1 cellular context compared by ENCODE assay signal in the genomic region with DNA sequence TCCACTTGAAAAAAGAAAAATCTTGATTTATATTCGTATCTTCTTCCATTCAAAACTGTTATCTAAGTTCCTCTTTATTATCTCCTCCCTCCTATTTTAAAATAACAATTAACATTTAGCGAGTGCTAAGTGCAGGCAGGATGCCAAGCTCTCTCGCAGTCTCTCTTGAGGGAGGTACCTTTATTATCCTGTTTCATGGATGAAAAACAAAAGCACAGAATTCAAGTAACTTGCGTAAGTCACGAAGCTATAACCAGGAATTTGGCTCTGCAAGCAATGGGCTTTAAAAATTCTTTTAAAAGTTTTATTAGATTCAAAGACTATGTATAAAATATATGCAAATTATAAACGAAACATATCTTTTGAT.
TF ChIP-seq lines count a peak whose summit lies in the region.

No MANE protein-coding gene starts in this region.

TF ChIP-seq in H1, 55 proteins besides CTCF, POLR2A, EP300 and RAD21:
- TF ChIP-seq SRF (IDR thresholded peaks at IDR 0.05; ENCODE audit: low read depth, low read length) (no peak), CBX5 (IDR thresholded peaks at IDR 0.05; ENCODE audit: low read depth, low read length) (no peak), TAF1 (IDR thresholded peaks at IDR 0.05; ENCODE audit: low read depth, low read length) (no peak), ZNF274 (IDR thresholded peaks at IDR 0.05; ENCODE audit: borderline replicate concordance, extremely low read depth, low read length) (no peak), BCL11A (IDR thresholded peaks at IDR 0.05; ENCODE audit: low read depth in 2 of 2, low read length in 2 of 2) (no peak), TCF12 (IDR thresholded peaks at IDR 0.05; ENCODE audit: low read depth, low read length) (no peak), CHD7 (IDR thresholded peaks at IDR 0.05; ENCODE audit: insufficient replicate concordance, low read length) (no peak), KDM5A (IDR thresholded peaks at IDR 0.05; ENCODE audit: low read length) (no peak), MAFK (IDR thresholded peaks at IDR 0.05; ENCODE audit: low read depth, low read length) (no peak), RNF2 (IDR thresholded peaks at IDR 0.05; ENCODE audit: borderline replicate concordance, low read depth, low read length, missing control alignments, poor library complexity, severe bottlenecking) (no peak), RFX5 (IDR thresholded peaks at IDR 0.05; ENCODE audit: borderline replicate concordance, low read depth, low read length) (no peak)
